Comparison of ENCODE assay signal across 19 cellular contexts in the genomic region with DNA sequence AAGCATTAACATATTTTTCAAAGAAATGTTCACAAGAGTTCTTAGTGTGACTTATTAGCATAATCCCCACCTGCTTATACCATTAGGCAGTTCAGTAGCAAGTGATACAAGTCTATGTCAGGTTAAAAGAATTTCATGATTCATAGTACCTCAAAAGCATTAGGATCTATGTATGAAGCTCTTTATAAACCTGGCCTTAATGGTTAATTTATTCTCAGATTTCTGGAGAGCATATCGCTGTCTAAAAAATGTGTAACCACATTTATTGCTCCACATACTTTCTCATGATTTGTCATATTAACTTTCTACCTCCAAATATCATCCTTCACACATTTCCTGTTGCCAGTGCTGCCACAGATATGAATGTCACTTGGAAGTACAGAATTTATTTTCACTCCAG.
"Had no signal": no experiment of that assay in that cellular context is flagged by ENCODE, and none has a peak within 500 bp of the region (broad histone marks: within the 10 kb centered on the region; RNA-seq: fewer than 3 reads in every experiment).

No MANE protein-coding gene starts in this region.

- H3K9me3 ChIP-seq: adrenal gland, right atrium auricular region, tibial artery, vagina had no signal

- DNase-seq: activated CD4-positive, alpha-beta T cell treated with anti-CD3 and anti-CD28 coated beads for 36 hours; activated CD8-positive, alpha-beta T cell treated with anti-CD3 and anti-CD28 coated beads for 36 hours; activated effector memory CD4-positive, alpha-beta T cell treated with Interleukin-2 at 50 U/mL for 16 hours; activated T-cell treated with anti-CD3 and anti-CD28 coated beads, Interleukin-2, amount 50 U/mL, for 4 hours; adrenal gland; caudate nucleus; foreskin fibroblast; islet precursor cell; mesendoderm; posterior cingulate gyrus; stimulated activated CD4-positive, alpha-beta T cell treated with anti-CD3 and anti-CD28 coated beads, Interleukin-15, amount 100 ng/mL, for 24 hours; stimulated activated CD4-positive, alpha-beta T cell treated with anti-CD3 and anti-CD28 coated beads, Interleukin-4, amount 100 ng/mL, for 1 hour; stimulated activated naive B cell treated with anti-CD40 and anti-IgM and Interleukin-4, amounts not matched to agents 10 μg/mL and 1 μg/mL and 100 μg/mL, for 72 hours; T-helper 2 cell; tibial artery had no signal

- H3K27ac Mint-ChIP-seq: activated CD4-positive, alpha-beta T cell treated with anti-CD3 and anti-CD28 coated beads for 36 hours; activated CD8-positive, alpha-beta T cell treated with anti-CD3 and anti-CD28 coated beads for 36 hours; activated naive CD4-positive, alpha-beta T cell treated with anti-CD3 and anti-CD28 coated beads, Interleukin-2, amount 50 U/mL, for 24 hours; natural killer cell treated with Interleukin-12 subunit alpha and Interleukin-12 subunit beta and Interleukin-15 and Interleukin-18, amount 100 ng/mL, for 72 hours; stimulated activated naive B cell treated with anti-CD40 and anti-IgM and Interleukin-4, amounts not matched to agents 10 μg/mL and 1 μg/mL and 100 μg/mL, for 72 hours had no signal

- H3K4me1 ChIP-seq: adrenal gland, right atrium auricular region, tibial artery, vagina had no signal

- H3K4me3 Mint-ChIP-seq: activated CD4-positive, alpha-beta T cell treated with anti-CD3 and anti-CD28 coated beads for 36 hours; activated CD8-positive, alpha-beta T cell treated with anti-CD3 and anti-CD28 coated beads for 36 hours; activated naive CD4-positive, alpha-beta T cell treated with anti-CD3 and anti-CD28 coated beads, Interleukin-2, amount 50 U/mL, for 24 hours; activated T-cell treated with anti-CD3 and anti-CD28 coated beads, Interleukin-2, amount 50 U/mL, for 4 hours; natural killer cell treated with Interleukin-12 subunit alpha and Interleukin-12 subunit beta and Interleukin-15 and Interleukin-18, amount 100 ng/mL, for 72 hours; stimulated activated naive B cell treated with anti-CD40 and anti-IgM and Interleukin-4, amounts not matched to agents 10 μg/mL and 1 μg/mL and 100 μg/mL, for 72 hours had no signal

- H3K36me3 ChIP-seq: adrenal gland, right atrium auricular region, tibial artery, vagina had no signal

- H3K4me1 Mint-ChIP-seq: activated CD4-positive, alpha-beta T cell treated with anti-CD3 and anti-CD28 coated beads for 36 hours; activated naive CD4-positive, alpha-beta T cell treated with anti-CD3 and anti-CD28 coated beads, Interleukin-2, amount 50 U/mL, for 24 hours; stimulated activated naive B cell treated with anti-CD40 and anti-IgM and Interleukin-4, amounts not matched to agents 10 μg/mL and 1 μg/mL and 100 μg/mL, for 72 hours had no signal

- H3K36me3 Mint-ChIP-seq: activated naive CD4-positive, alpha-beta T cell treated with anti-CD3 and anti-CD28 coated beads, Interleukin-2, amount 50 U/mL, for 24 hours; natural killer cell treated with Interleukin-12 subunit alpha and Interleukin-12 subunit beta and Interleukin-15 and Interleukin-18, amount 100 ng/mL, for 72 hours; stimulated activated naive B cell treated with anti-CD40 and anti-IgM and Interleukin-4, amounts not matched to agents 10 μg/mL and 1 μg/mL and 100 μg/mL, for 72 hours had no signal

- H3K4me3 ChIP-seq: adrenal gland, right atrium auricular region, tibial artery, vagina had no signal

- H3K27ac ChIP-seq: adrenal gland, right atrium auricular region, tibial artery, vagina had no signal

- H3K9me3 Mint-ChIP-seq: activated T-cell treated with anti-CD3 and anti-CD28 coated beads, Interleukin-2, amount 50 U/mL, for 4 hours; stimulated activated naive B cell treated with anti-CD40 and anti-IgM and Interleukin-4, amounts not matched to agents 10 μg/mL and 1 μg/mL and 100 μg/mL, for 72 hours had no signal

- H3K27me3 ChIP-seq: adrenal gland, right atrium auricular region, tibial artery, vagina had no signal

- H3K27me3 Mint-ChIP-seq: activated CD4-positive, alpha-beta T cell treated with anti-CD3 and anti-CD28 coated beads for 36 hours; activated CD8-positive, alpha-beta T cell treated with anti-CD3 and anti-CD28 coated beads for 36 hours; activated naive CD4-positive, alpha-beta T cell treated with anti-CD3 and anti-CD28 coated beads, Interleukin-2, amount 50 U/mL, for 24 hours; natural killer cell treated with Interleukin-12 subunit alpha and Interleukin-12 subunit beta and Interleukin-15 and Interleukin-18, amount 100 ng/mL, for 72 hours; stimulated activated naive B cell treated with anti-CD40 and anti-IgM and Interleukin-4, amounts not matched to agents 10 μg/mL and 1 μg/mL and 100 μg/mL, for 72 hours had no signal
